23 cellular contexts compared by ENCODE assay signal in the genomic region with DNA sequence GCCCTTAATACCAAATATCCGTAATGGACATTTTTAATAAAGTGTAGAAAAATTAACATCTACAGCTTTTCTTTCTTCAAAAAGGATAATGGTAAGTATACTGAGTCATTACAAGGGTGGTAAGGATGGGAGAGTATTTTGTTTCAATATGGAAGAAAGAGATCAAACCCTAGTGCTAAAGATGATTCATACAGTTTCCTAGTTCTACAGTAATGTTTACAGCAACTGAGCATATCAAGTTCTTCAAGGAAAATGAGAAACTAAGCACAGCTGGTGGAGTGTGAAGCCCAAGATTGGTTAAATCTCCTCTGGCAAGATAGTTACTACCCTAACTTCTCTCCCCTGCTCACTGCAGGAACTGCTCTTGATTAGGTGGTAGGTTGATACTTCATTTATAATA.
"Had no signal": no experiment of that assay in that cellular context is flagged by ENCODE, and none has a peak within 500 bp of the region (broad histone marks: within the 10 kb centered on the region; RNA-seq: fewer than 3 reads in every experiment).

No MANE protein-coding gene starts in this region.

- H3K4me3 ChIP-seq: adrenal gland, body of pancreas, esophagus squamous epithelium, heart left ventricle, right atrium auricular region, thoracic aorta had no signal

- H3K27ac Mint-ChIP-seq: activated CD4-positive, alpha-beta memory T cell treated with anti-CD3 and anti-CD28 coated beads for 36 hours; memory B cell; natural killer cell treated with Interleukin-12 subunit alpha and Interleukin-12 subunit beta and Interleukin-15 and Interleukin-18, amount 100 ng/mL, for 72 hours; stimulated activated naive CD8-positive, alpha-beta T cell treated with anti-CD3 and anti-CD28 coated beads, Interleukin-15, amount 100 ng/mL, for 72 hours; T-cell had no signal

- H3K4me1 Mint-ChIP-seq: central memory CD8-positive, alpha-beta T cell; memory B cell; stimulated activated naive CD8-positive, alpha-beta T cell treated with anti-CD3 and anti-CD28 coated beads, Interleukin-15, amount 100 ng/mL, for 72 hours; T-cell had no signal

- H3K27me3 Mint-ChIP-seq: activated CD4-positive, alpha-beta memory T cell treated with anti-CD3 and anti-CD28 coated beads for 36 hours; central memory CD8-positive, alpha-beta T cell; memory B cell; natural killer cell treated with Interleukin-12 subunit alpha and Interleukin-12 subunit beta and Interleukin-15 and Interleukin-18, amount 100 ng/mL, for 72 hours; stimulated activated naive CD8-positive, alpha-beta T cell treated with anti-CD3 and anti-CD28 coated beads, Interleukin-15, amount 100 ng/mL, for 72 hours; T-cell had no signal

- ATAC-seq: activated T-cell treated with anti-CD3 and anti-CD28 coated beads, Interleukin-2, amount 50 U/mL, for 4 hours; body of pancreas; heart left ventricle; left ventricle myocardium superior; natural killer cell treated with Interleukin-12 subunit alpha and Interleukin-12 subunit beta and Interleukin-15 and Interleukin-18, amount 100 ng/mL, for 72 hours; stimulated activated naive CD8-positive, alpha-beta T cell treated with anti-CD3 and anti-CD28 coated beads, Interleukin-15, amount 100 ng/mL, for 72 hours; T-cell had no signal

- H3K36me3 Mint-ChIP-seq: activated CD4-positive, alpha-beta memory T cell treated with anti-CD3 and anti-CD28 coated beads for 36 hours; memory B cell; natural killer cell treated with Interleukin-12 subunit alpha and Interleukin-12 subunit beta and Interleukin-15 and Interleukin-18, amount 100 ng/mL, for 72 hours; T-cell had no signal

- H3K9me3 Mint-ChIP-seq: activated CD4-positive, alpha-beta memory T cell treated with anti-CD3 and anti-CD28 coated beads for 36 hours had no signal

- H3K4me3 Mint-ChIP-seq: activated CD4-positive, alpha-beta memory T cell treated with anti-CD3 and anti-CD28 coated beads for 36 hours; activated T-cell treated with anti-CD3 and anti-CD28 coated beads, Interleukin-2, amount 50 U/mL, for 4 hours; central memory CD8-positive, alpha-beta T cell; memory B cell; natural killer cell treated with Interleukin-12 subunit alpha and Interleukin-12 subunit beta and Interleukin-15 and Interleukin-18, amount 100 ng/mL, for 72 hours; stimulated activated naive CD8-positive, alpha-beta T cell treated with anti-CD3 and anti-CD28 coated beads, Interleukin-15, amount 100 ng/mL, for 72 hours; T-cell had no signal

- DNase-seq: activated CD4-positive, alpha-beta memory T cell treated with anti-CD3 and anti-CD28 coated beads for 36 hours; activated effector memory CD4-positive, alpha-beta T cell treated with Interleukin-2 at 50 U/mL for 16 hours; activated naive CD4-positive, alpha-beta T cell treated with anti-CD3 and anti-CD28 coated beads, Interleukin-2, amount 50 U/mL, for 16 hours; activated T-cell treated with anti-CD3 and anti-CD28 coated beads, Interleukin-2, amount 50 U/mL, for 4 hours; adrenal gland; body of pancreas; cortex of kidney; effector CD4-positive, alpha-beta T cell; esophagus squamous epithelium; heart left ventricle; left ventricle myocardium superior; nucleus accumbens; posterior cingulate gyrus; SK-N-SH; small intestine; stimulated activated naive CD8-positive, alpha-beta T cell treated with anti-CD3 and anti-CD28 coated beads, Interleukin-15, amount 100 ng/mL, for 72 hours; T-cell; WERI-Rb-1 had no signal
